In the genomic region with DNA sequence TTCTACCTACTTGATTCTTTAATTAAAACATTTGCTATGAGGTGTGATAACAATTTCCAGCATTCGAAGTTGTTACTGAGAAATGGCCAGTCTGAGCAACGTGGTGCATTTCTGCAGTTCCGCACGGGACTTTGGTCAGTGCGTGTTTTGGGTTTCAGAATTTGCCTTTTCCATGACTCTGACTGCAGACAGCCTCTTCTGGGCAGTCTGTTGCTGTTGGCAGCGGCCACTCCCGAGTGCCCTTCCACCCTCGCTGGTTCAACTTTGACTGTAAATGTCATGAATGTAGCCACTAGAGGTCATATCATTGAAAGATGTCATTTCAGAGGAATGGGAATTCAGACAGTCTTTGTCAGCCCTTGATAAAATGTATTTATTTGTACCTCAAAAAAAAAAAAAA, we compare ENCODE assay signal across 24 cellular contexts. TPM values are rescaled to one million over a fixed set of nuclear protein-coding genes. Genes with fewer than 3 reads are reported as not detected.
DNase-seq lines count a peak whose midpoint lies in the region; ATAC-seq and TF ChIP-seq lines count a peak whose summit lies in the region.
"Had no signal": no experiment of that assay in that cellular context is flagged by ENCODE, and none has a peak within 500 bp of the region (broad histone marks: within the 10 kb centered on the region; RNA-seq: fewer than 3 reads in every experiment).

No MANE protein-coding gene starts in this region.

- H3K9me3 Mint-ChIP-seq in GM23338 (no peaks in the 10 kb centered on the region), WTC11 (no peaks in the 10 kb centered on the region), type B pancreatic cell (no peaks in the 10 kb centered on the region)
- no peaks in the 10 kb centered on the region for H3K9me3 Mint-ChIP-seq in naive thymus-derived CD8-positive, alpha-beta T cell
- H3K9me3 Mint-ChIP-seq in CD4-positive, alpha-beta memory T cell = no peaks in the 10 kb centered on the region

- no peak for TF ChIP-seq CTCF in cardiac muscle cell (IDR thresholded peaks at IDR 0.05; ENCODE audit: low read depth, low read length)
- 0 out of 4 replicates have a peak, but pooled peaks of 1 of the 2 experiments have one; percentile 10 for TF ChIP-seq CTCF in GM23338 (conservative IDR thresholded peaks at IDR 0.05; ENCODE audit: low read depth in 2 of 2)
- no peak for TF ChIP-seq CTCF in WTC11 (IDR thresholded peaks at IDR 0.05)
- TF ChIP-seq CTCF in type B pancreatic cell (conservative IDR thresholded peaks at IDR 0.05) = no peak

- no peaks in the 10 kb centered on the region for H3K4me1 Mint-ChIP-seq in GM23338
- H3K4me1 Mint-ChIP-seq in WTC11 = no peaks in the 10 kb centered on the region
- H3K4me1 Mint-ChIP-seq in naive thymus-derived CD8-positive, alpha-beta T cell = peaks cover 17 to 36% (median 28%) of the 10 kb centered on the region in 4 donors
- H3K4me1 Mint-ChIP-seq in CD4-positive, alpha-beta memory T cell = peaks cover 13 to 35% (median 16%) of the 10 kb centered on the region in 4 donors
- peaks cover 5% of the 10 kb centered on the region for H3K4me1 Mint-ChIP-seq in type B pancreatic cell (ENCODE audit: unreplicated experiment)

- ATAC-seq in right cardiac atrium (no peak), GM23338 (no peak), WTC11 (no peak)
- ATAC-seq in naive thymus-derived CD8-positive, alpha-beta T cell = no peak
- ATAC-seq: GM12878 had no signal

- H3K9me3 ChIP-seq in cardiac muscle cell (ENCODE audit: low read depth) (no peaks in the 10 kb centered on the region), right cardiac atrium (ENCODE audit: control insufficient read depth, low read length) (no peaks in the 10 kb centered on the region)
- no peaks in the 10 kb centered on the region for H3K9me3 ChIP-seq in CD4-positive, alpha-beta memory T cell (ENCODE audit: control insufficient read depth in 1 of 2, low read length in 2 of 2)

- CTCF ChIA-PET in WTC11 (lab: Charles Lee) = interaction anchor here (0.6 to 1.7 kb wide), 2 partner anchors 91 to 543 kb away, joined by 3 to 4 read pairs; no protein-coding TSS in a partner anchor
- CTCF ChIA-PET in CD4-positive, alpha-beta memory T cell (lab: Charles Lee; ENCODE audit: partially characterized antibody) = no interaction called here

- 77% methylated on average over 8 of the region's 8 CpGs for WGBS in right cardiac atrium

- intact Hi-C loops in right cardiac atrium (cut with DNase I) = no loop called here
- intact Hi-C loops in CD4-positive, alpha-beta memory T cell (cut with micrococcal nuclease) = no loop called here

- H3K4me2 ChIP-seq in GM23338 = no peak overlapping the region
- H3K4me2 ChIP-seq: KMS-11 had no signal

- no peak for DNase-seq in cardiac muscle cell (ENCODE audit: low read depth in 1 of 2, low spot score in 1 of 2)
- no peak for DNase-seq in right cardiac atrium
- no peak for DNase-seq in GM23338 (ENCODE audit: low spot score)
- no peak for DNase-seq in WTC11 (ENCODE audit: low spot score)
- DNase-seq in naive thymus-derived CD8-positive, alpha-beta T cell = no peak
- no peak for DNase-seq in CD4-positive, alpha-beta memory T cell
- DNase-seq in NCI-H82 treated with DMSO at 0.1 percent for 48 hours (lab: John Stamatoyannopoulos, UW; ENCODE audit: unreplicated experiment) = no peak
- no peak for DNase-seq in type B pancreatic cell (ENCODE audit: extremely low spot score, unreplicated experiment)
- DNase-seq: COR-L47, DMS53, GOT3, HCEC 1CT, IMR-90, NCI-H1048, NCI-H1417, NCI-H1694, NCI-H2029 treated with DMSO at 0.1 percent for 48 hours, NCI-H446 treated with DMSO at 0.1 percent for 48 hours, NCI-H526, NCI-H82, RPMI8226, SHP77 treated with DMSO at 0.1 percent for 48 hours had no signal

- no peaks in the 10 kb centered on the region; the same call in 1 of the 2 replicates for H3K79me2 ChIP-seq in GM23338 (replicated peaks; ENCODE audit: insufficient read depth)

- no peaks in the 10 kb centered on the region for H3K9me2 ChIP-seq in GM23338 (ENCODE audit: insufficient read depth)

- H3K36me3 ChIP-seq in cardiac muscle cell (peaks cover 48% of the 10 kb centered on the region), GM23338 (ENCODE audit: insufficient read depth) (peaks cover 15% of the 10 kb centered on the region; the same call in 1 of the 2 replicates)
- peaks cover 71% of the 10 kb centered on the region for H3K36me3 ChIP-seq in CD4-positive, alpha-beta memory T cell (ENCODE audit: insufficient read depth, low read length)

- H3K27me3 Mint-ChIP-seq in GM23338 (ENCODE audit: insufficient read depth, low read depth, poor library complexity) (peaks cover 8% of the 10 kb centered on the region), WTC11 (ENCODE audit: low read depth) (no peaks in the 10 kb centered on the region), type B pancreatic cell (no peaks in the 10 kb centered on the region)
- no peaks in the 10 kb centered on the region for H3K27me3 Mint-ChIP-seq in naive thymus-derived CD8-positive, alpha-beta T cell
- H3K27me3 Mint-ChIP-seq in CD4-positive, alpha-beta memory T cell = no peaks in the 10 kb centered on the region

- H3K4me3 Mint-ChIP-seq in GM23338 (no peak overlapping the region), WTC11 (no peak overlapping the region), type B pancreatic cell (no peak overlapping the region)
- H3K4me3 Mint-ChIP-seq in naive thymus-derived CD8-positive, alpha-beta T cell = no peak overlapping the region
- H3K4me3 Mint-ChIP-seq in CD4-positive, alpha-beta memory T cell = no peak overlapping the region

- H3K4me1 ChIP-seq in cardiac muscle cell (ENCODE audit: low read depth) = no peaks in the 10 kb centered on the region
- H3K4me1 ChIP-seq in right cardiac atrium (ENCODE audit: control insufficient read depth, insufficient read depth, low read length) = peaks cover 6% of the 10 kb centered on the region
- H3K4me1 ChIP-seq in GM23338 (ENCODE audit: insufficient read depth) = no peaks in the 10 kb centered on the region
- peaks cover 23% of the 10 kb centered on the region for H3K4me1 ChIP-seq in CD4-positive, alpha-beta memory T cell (ENCODE audit: insufficient read depth, low read length)

- H3F3A ChIP-seq in GM23338 (replicated peaks; ENCODE audit: low read depth) = 0 out of 2 replicates have a peak, but pooled peaks cover 2% of the 10 kb centered on the region

- H3K27ac Mint-ChIP-seq in GM23338 (no peak overlapping the region), WTC11 (peak overlapping the region; percentile 84), type B pancreatic cell (no peak overlapping the region)
- H3K27ac Mint-ChIP-seq in naive thymus-derived CD8-positive, alpha-beta T cell = peak overlapping the region in 6 of 10 donors; percentile 20 to 66 (median 39)
- peak overlapping the region in 1 of 7 donors; percentile 74 for H3K27ac Mint-ChIP-seq in CD4-positive, alpha-beta memory T cell

- peaks cover 57% of the 10 kb centered on the region for H3K36me3 Mint-ChIP-seq in GM23338 (ENCODE audit: low read depth)
- H3K36me3 Mint-ChIP-seq in WTC11 = peaks cover 58% of the 10 kb centered on the region
- peaks cover 0 to 79% (median 21%) of the 10 kb centered on the region in 3 donors for H3K36me3 Mint-ChIP-seq in naive thymus-derived CD8-positive, alpha-beta T cell
- H3K36me3 Mint-ChIP-seq in CD4-positive, alpha-beta memory T cell = peaks cover 55 to 82% of the 10 kb centered on the region in 2 donors
- H3K36me3 Mint-ChIP-seq in type B pancreatic cell = peaks cover 14% of the 10 kb centered on the region

- POLR2A ChIA-PET in WTC11 (lab: Charles Lee) = no interaction called here
- POLR2A ChIA-PET in naive thymus-derived CD8-positive, alpha-beta T cell (lab: Charles Lee) = no interaction called here
- POLR2A ChIA-PET in CD4-positive, alpha-beta memory T cell (lab: Charles Lee; ENCODE audit: partially characterized antibody) = interaction anchor here (0.8 kb wide), 1 partner anchor 159 kb away, joined by 4 read pairs; no protein-coding TSS in a partner anchor

- H3K4me3 ChIP-seq in cardiac muscle cell = no peak overlapping the region
- H3K4me3 ChIP-seq in right cardiac atrium (ENCODE audit: low read length) = no peak overlapping the region
- no peak overlapping the region for H3K4me3 ChIP-seq in GM23338
- H3K4me3 ChIP-seq in CD4-positive, alpha-beta memory T cell (ENCODE audit: low read length in 2 of 2) = no peak overlapping the region
- H3K4me3 ChIP-seq: GM12878 had no signal

- H3K27ac ChIP-seq in cardiac muscle cell (peak overlapping the region; percentile 9), right cardiac atrium (ENCODE audit: low read length) (no peak overlapping the region), GM23338 (ENCODE audit: low read depth) (0 out of 2 replicates have a peak overlapping the region, but pooled peaks have one; percentile 33)
- no peak overlapping the region for H3K27ac ChIP-seq in CD4-positive, alpha-beta memory T cell (ENCODE audit: low read depth, low read length)
- H3K27ac ChIP-seq: KMS-11 had no signal

- H3K27me3 ChIP-seq in cardiac muscle cell (no peaks in the 10 kb centered on the region), right cardiac atrium (ENCODE audit: control insufficient read depth, insufficient read depth) (no peaks in the 10 kb centered on the region), GM23338 (ENCODE audit: insufficient read depth) (no peaks in the 10 kb centered on the region)
- no peaks in the 10 kb centered on the region for H3K27me3 ChIP-seq in CD4-positive, alpha-beta memory T cell (ENCODE audit: insufficient read depth, low read length)

- H4K20me1 ChIP-seq in GM23338 (replicated peaks; ENCODE audit: insufficient read depth) = peaks cover 9% of the 10 kb centered on the region

- no peak overlapping the region for H2AFZ ChIP-seq in GM23338

RNA-seq across cellular contexts. Expression of gene NOP14, which starts 53.6 kb away (rescaled TPM):
- total RNA-seq in cardiac muscle cell = 14.4 and 19.8 TPM in 2 replicates
- 15.0 and 17.6 TPM in 2 replicates for polyA plus RNA-seq in cardiac muscle cell
- 10 to 100 TPM; 15.4 to 19.2 (median 18.4) TPM for total RNA-seq in right cardiac atrium
- polyA plus RNA-seq in right cardiac atrium = 12.0 TPM
- 24.2 and 29.9 TPM in 2 replicates for total RNA-seq in GM23338 (2014; rRNA removed; shearing (Covaris generic))
- polyA plus RNA-seq in GM23338 (2016; fragmentation: Nextera tagmentation; extraction: Ambion mirVana) = 38.7 and 38.9 TPM in 2 replicates
- 33.9 to 39.1 TPM (median 35.7 TPM) in 3 replicates for total RNA-seq in WTC11 (2021)
- 10 to 100 TPM; 46.1 to 47.8 TPM for total RNA-seq in naive thymus-derived CD8-positive, alpha-beta T cell
- polyA plus RNA-seq in naive thymus-derived CD8-positive, alpha-beta T cell = 10 to 100 TPM; 10.8 to 31.8 (median 21.8) TPM
- 10 to 100 TPM; 41.3 to 41.4 TPM for total RNA-seq in CD4-positive, alpha-beta memory T cell
- polyA plus RNA-seq in CD4-positive, alpha-beta memory T cell = 10 to 100 TPM in 1 of 2 donors, 1 to 10 TPM in 1; 2.6 to 35.5 TPM
- total RNA-seq in type B pancreatic cell (ENCODE audit: low replicate concordance) = 32.4 and 33.8 TPM in 2 replicates

RNA-seq across cellular contexts. Expression of gene GRK4, which starts 53.8 kb away (rescaled TPM):
- total RNA-seq in cardiac muscle cell (9.4 and 12.8 TPM in 2 replicates), right cardiac atrium (10 to 100 TPM; 11.6 to 13.1 (median 12.4) TPM), WTC11 (2021) (1.4 to 3.5 TPM (median 1.6 TPM) in 3 replicates), type B pancreatic cell (ENCODE audit: low replicate concordance) (8.9 and 9.3 TPM in 2 replicates)
- polyA plus RNA-seq in cardiac muscle cell (10.0 and 11.1 TPM in 2 replicates), right cardiac atrium (8.4 TPM), GM23338 (2016; fragmentation: Nextera tagmentation; extraction: Ambion mirVana) (1.3 and 2.4 TPM in 2 replicates)
- 0.82 and 1.4 TPM in 2 replicates for total RNA-seq in GM23338 (2014; rRNA removed; shearing (Covaris generic))
- 1 to 10 TPM; 3.7 to 6.0 TPM for total RNA-seq in naive thymus-derived CD8-positive, alpha-beta T cell
- 1 to 10 TPM in 1 of 3 donors, under 1 TPM in 2; 0.87 to 1.5 (median 0.90) TPM for polyA plus RNA-seq in naive thymus-derived CD8-positive, alpha-beta T cell
- total RNA-seq in CD4-positive, alpha-beta memory T cell = 1 to 10 TPM; 2.8 to 3.2 TPM
- polyA plus RNA-seq in CD4-positive, alpha-beta memory T cell = 1 to 10 TPM in 1 of 2 donors, under 1 TPM in 1; 0.55 to 1.9 TPM

Comparison
In these comparisons a context has a peak if more than half of its experiments do, and no peak if none do; other contexts are left out.
1. H3K27ac ChIP-seq: peak in cardiac muscle cell (single experiment) and GM23338 (single experiment); none in right cardiac atrium (single experiment) and CD4-positive, alpha-beta memory T cell (single experiment).
2. H3K27ac Mint-ChIP-seq: peak in WTC11 (single experiment) and naive thymus-derived CD8-positive, alpha-beta T cell (6 of 10); none in GM23338 (single experiment) and type B pancreatic cell (single experiment).